In genomic region chr2:12694990-12695774, GRCh38 we compare ENCODE assay signal across 16 cellular contexts. TPM values are rescaled to one million over a fixed set of nuclear protein-coding genes. Genes with fewer than 3 reads are reported as not detected.
A peak's percentile ranks its signal among the peaks of the same experiment; 100 is the strongest.
DNase-seq lines count a peak whose midpoint lies in the region; ATAC-seq and TF ChIP-seq lines count a peak whose summit lies in the region.
"Had no signal": no experiment of that assay in that cellular context is flagged by ENCODE, and none has a peak within 500 bp of the region (broad histone marks: within the 10 kb centered on the region; RNA-seq: fewer than 3 reads in every experiment).

No MANE protein-coding gene starts in this region.

- no peaks in the 10 kb centered on the region for H3K27me3 ChIP-seq in BLaER1 treated with 17β-estradiol and CSF1 and Interleukin-3, amounts not matched to agents 10 nM and 100 nM
- H3K27me3 ChIP-seq: cardiac muscle cell had no signal

- H3K4me1 Mint-ChIP-seq in progenitor cell of endocrine pancreas (ENCODE audit: low read depth): no peaks in the 10 kb centered on the region
- H3K4me1 Mint-ChIP-seq: activated T-helper 17 cell treated with anti-CD3 and anti-CD28 coated beads, Interleukin-2, amount 50 U/mL, for 72 hours; stimulated activated naive CD8-positive, alpha-beta T cell treated with anti-CD3 and anti-CD28 coated beads, Interleukin-15, amount 100 ng/mL, for 72 hours had no signal

- peaks cover 1% of the 10 kb centered on the region for H3K36me3 Mint-ChIP-seq in progenitor cell of endocrine pancreas (ENCODE audit: insufficient read depth)

- no peaks in the 10 kb centered on the region for H3K4me1 ChIP-seq in BLaER1 treated with 17β-estradiol and CSF1 and Interleukin-3, amounts not matched to agents 10 nM and 100 nM

- no peaks in the 10 kb centered on the region for H3K36me3 ChIP-seq in BLaER1 treated with 17β-estradiol and CSF1 and Interleukin-3, amounts not matched to agents 10 nM and 100 nM
- H3K36me3 ChIP-seq: cardiac muscle cell had no signal

- no peak overlapping the region for H3K27ac Mint-ChIP-seq in progenitor cell of endocrine pancreas
- H3K27ac Mint-ChIP-seq: activated T-helper 17 cell treated with anti-CD3 and anti-CD28 coated beads, Interleukin-2, amount 50 U/mL, for 72 hours; stimulated activated naive CD8-positive, alpha-beta T cell treated with anti-CD3 and anti-CD28 coated beads, Interleukin-15, amount 100 ng/mL, for 72 hours; WTC11 had no signal

- H3K9ac ChIP-seq in BLaER1 treated with 17β-estradiol and CSF1 and Interleukin-3, amounts not matched to agents 10 nM and 100 nM: no peak overlapping the region

- peaks cover 14% of the 10 kb centered on the region for H3K9me3 Mint-ChIP-seq in progenitor cell of endocrine pancreas (ENCODE audit: low read depth)

- peaks cover 13 to 48% (median 33%) of the 10 kb centered on the region in 11 experiments; a peak in 21 of 22 replicates for H3K9me3 ChIP-seq in BLaER1 treated with 17β-estradiol and CSF1 and Interleukin-3, amounts not matched to agents 10 nM and 100 nM (replicated peaks in 1 of 11)

- peak overlapping the region in 7 of 11 experiments; percentile 18 to 56 (median 32); a peak in 8 of 22 replicates for H3K27ac ChIP-seq in BLaER1 treated with 17β-estradiol and CSF1 and Interleukin-3, amounts not matched to agents 10 nM and 100 nM
- H3K27ac ChIP-seq: cardiac muscle cell had no signal

- no peak overlapping the region for H3K4me3 Mint-ChIP-seq in progenitor cell of endocrine pancreas (ENCODE audit: low read depth)
- H3K4me3 Mint-ChIP-seq: activated T-helper 17 cell treated with anti-CD3 and anti-CD28 coated beads, Interleukin-2, amount 50 U/mL, for 72 hours; stimulated activated naive CD8-positive, alpha-beta T cell treated with anti-CD3 and anti-CD28 coated beads, Interleukin-15, amount 100 ng/mL, for 72 hours; WTC11 had no signal

- DNase-seq in SIG-M5 treated with dmso at 0.1 percent for 504 hours (lab: John Stamatoyannopoulos, UW; ENCODE audit: unreplicated experiment) (peak; percentile 93), cortex of kidney (lab: John Stamatoyannopoulos, UW) (no peak), NCI-H2029 (lab: John Stamatoyannopoulos, UW) (no peak), EL (no peak), progenitor cell of endocrine pancreas (ENCODE audit: low spot score, unreplicated experiment) (no peak)
- DNase-seq: kidney glomerular epithelial cell; NCI-H2107; occipital lobe; RPMI8226; stimulated activated naive CD8-positive, alpha-beta T cell treated with anti-CD3 and anti-CD28 coated beads, Interleukin-15, amount 100 ng/mL, for 72 hours had no signal

- H3K4me3 ChIP-seq in BLaER1 treated with 17β-estradiol and CSF1 and Interleukin-3, amounts not matched to agents 10 nM and 100 nM: no peak overlapping the region
- H3K4me3 ChIP-seq: cardiac muscle cell had no signal

- H3K27me3 Mint-ChIP-seq in progenitor cell of endocrine pancreas: no peaks in the 10 kb centered on the region
- H3K27me3 Mint-ChIP-seq: activated T-helper 17 cell treated with anti-CD3 and anti-CD28 coated beads, Interleukin-2, amount 50 U/mL, for 72 hours had no signal

- no peaks in the 10 kb centered on the region for H4K20me1 ChIP-seq in BLaER1 treated with 17β-estradiol and CSF1 and Interleukin-3, amounts not matched to agents 10 nM and 100 nM

- H3K4me2 ChIP-seq in BLaER1 treated with 17β-estradiol and CSF1 and Interleukin-3, amounts not matched to agents 10 nM and 100 nM: no peak overlapping the region

- TF ChIP-seq CTCF in progenitor cell of endocrine pancreas (IDR thresholded peaks at IDR 0.05; ENCODE audit: unreplicated experiment): no peak

- ATAC-seq in GM19455 (IDR thresholded peaks at IDR 0.05; ENCODE audit: unreplicated experiment): peak; percentile 64
- peak; percentile 71 for ATAC-seq in HG03159 (IDR thresholded peaks at IDR 0.05; ENCODE audit: unreplicated experiment)
- ATAC-seq: activated T-helper 17 cell treated with anti-CD3 and anti-CD28 coated beads, Interleukin-2, amount 50 U/mL, for 72 hours; stimulated activated naive CD8-positive, alpha-beta T cell treated with anti-CD3 and anti-CD28 coated beads, Interleukin-15, amount 100 ng/mL, for 72 hours; WTC11 had no signal

RNA-seq across cellular contexts. Expression of gene TRIB2, which starts 21.6 kb away (rescaled TPM):
- 56.6 and 57.8 TPM in 2 replicates for total RNA-seq in progenitor cell of endocrine pancreas
